Comparison of ENCODE assay signal across 17 cellular contexts in the genomic region with DNA sequence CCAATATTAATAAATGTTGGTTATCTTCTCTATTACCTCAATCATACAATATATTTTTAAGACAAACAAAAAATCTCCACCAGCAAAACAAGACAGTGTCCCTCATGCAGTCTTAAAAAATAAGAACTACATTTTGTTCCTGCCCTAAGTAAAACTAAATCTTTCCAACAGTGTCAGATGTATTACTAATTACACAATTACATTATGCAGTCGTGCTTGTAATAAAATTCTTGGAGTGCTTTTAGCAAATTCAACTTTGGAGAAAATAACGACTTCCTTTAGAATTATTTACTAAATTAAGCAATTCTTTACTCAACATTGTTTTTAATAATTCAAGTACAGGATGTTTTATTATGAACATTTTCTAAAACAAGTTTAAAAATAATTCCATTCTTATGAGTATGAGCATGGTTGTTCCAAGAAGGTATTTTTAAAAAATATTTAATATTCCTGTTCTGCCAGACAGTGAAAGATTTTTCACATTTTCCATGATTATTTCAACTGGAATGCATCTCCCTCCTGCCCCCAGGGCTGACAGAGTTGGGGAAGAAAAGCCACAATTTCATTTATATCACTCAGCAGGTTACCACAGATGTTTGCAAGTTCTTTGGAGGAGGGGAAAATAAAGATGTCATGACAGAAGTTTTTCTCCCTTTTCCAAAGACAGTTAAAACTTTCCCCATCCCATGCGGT.
DNase-seq lines count a peak whose midpoint lies in the region; ATAC-seq and TF ChIP-seq lines count a peak whose summit lies in the region.
"Had no signal": no experiment of that assay in that cellular context is flagged by ENCODE, and none has a peak within 500 bp of the region (broad histone marks: within the 10 kb centered on the region; RNA-seq: fewer than 3 reads in every experiment).

No MANE protein-coding gene starts in this region.

- TF ChIP-seq POLR2A in esophagus muscularis mucosa (IDR thresholded peaks at IDR 0.05; ENCODE audit: low read depth): no peak

- peaks cover 79% of the 10 kb centered on the region for H3K4me1 Mint-ChIP-seq in osteocyte (ENCODE audit: unreplicated experiment)

- H2AFZ ChIP-seq in Karpas-422 (ENCODE audit: low read length): no peak overlapping the region

- H3K4me1 ChIP-seq in RWPE2 (ENCODE audit: insufficient read depth, poor library complexity, severe bottlenecking) (peaks cover 41% of the 10 kb centered on the region), esophagus muscularis mucosa (peaks cover 0 to 13% (median 3%) of the 10 kb centered on the region in 4 donors), Karpas-422 (ENCODE audit: low read length) (peaks cover 14% of the 10 kb centered on the region)
- H3K4me1 ChIP-seq: adrenal gland, uterus had no signal

- H3K9ac ChIP-seq in Karpas-422 (ENCODE audit: low read length): no peak overlapping the region

- H3K9me3 ChIP-seq in RWPE2 (ENCODE audit: severe bottlenecking) (no peaks in the 10 kb centered on the region), esophagus muscularis mucosa (no peaks in the 10 kb centered on the region), Karpas-422 (ENCODE audit: low read length) (no peaks in the 10 kb centered on the region)
- H3K9me3 ChIP-seq: adrenal gland, uterus had no signal

- peaks cover 2% of the 10 kb centered on the region for H3K36me3 Mint-ChIP-seq in osteocyte (ENCODE audit: unreplicated experiment)
- H3K36me3 Mint-ChIP-seq: CD14-positive monocyte had no signal

- TF ChIP-seq CTCF in AG09319 (IDR thresholded peaks at IDR 0.05; ENCODE audit: low read depth, low read length) (no peak), RWPE2 (IDR thresholded peaks at IDR 0.05; ENCODE audit: poor library complexity, severe bottlenecking) (no peak), esophagus muscularis mucosa (IDR thresholded peaks at IDR 0.05) (no peak), osteocyte (IDR thresholded peaks at IDR 0.05) (no peak)

- DNase-seq in AG09319 (ENCODE audit: extremely low read depth, low read depth) (peak; percentile 40), RWPE2 (ENCODE audit: low spot score) (peak; percentile 77), esophagus muscularis mucosa (ENCODE audit: extremely low spot score) (no peak), osteocyte (ENCODE audit: extremely low spot score, unreplicated experiment) (peak; percentile 91), DMS53 (lab: John Stamatoyannopoulos, UW) (no peak), Karpas-422 (no peak), posterior vena cava (ENCODE audit: low spot score) (no peak)
- DNase-seq: adrenal gland, GF-D8, islet precursor cell, NCI-H2171, uterus had no signal

- H3K4me2 ChIP-seq in Karpas-422 (ENCODE audit: low read depth, low read length, poor library complexity, severe bottlenecking): no peak overlapping the region

- no peaks in the 10 kb centered on the region for H3K9me2 ChIP-seq in Karpas-422 (replicated peaks; ENCODE audit: insufficient read depth, low read length)

- H3K27me3 ChIP-seq in RWPE2 (ENCODE audit: insufficient read depth, poor library complexity, severe bottlenecking): no peaks in the 10 kb centered on the region
- no peaks in the 10 kb centered on the region for H3K27me3 ChIP-seq in esophagus muscularis mucosa
- H3K27me3 ChIP-seq in Karpas-422 (ENCODE audit: low read length): no peaks in the 10 kb centered on the region
- H3K27me3 ChIP-seq: adrenal gland, uterus had no signal

- intact Hi-C loops in esophagus muscularis mucosa (cut with DNase I): no loop called here
- intact Hi-C loops in posterior vena cava (cut with DNase I): no loop called here

- H3K4me3 ChIP-seq in RWPE2 (ENCODE audit: severe bottlenecking) (no peak overlapping the region), esophagus muscularis mucosa (no peak overlapping the region), Karpas-422 (ENCODE audit: low read length) (no peak overlapping the region)
- H3K4me3 ChIP-seq: adrenal gland, uterus had no signal

- TF ChIP-seq EP300 in esophagus muscularis mucosa (IDR thresholded peaks at IDR 0.05): no peak

- H3K79me2 ChIP-seq in Karpas-422 (ENCODE audit: low read length): no peaks in the 10 kb centered on the region

- H3K27ac Mint-ChIP-seq in osteocyte (ENCODE audit: unreplicated experiment): peak overlapping the region; percentile 95
- H3K27ac Mint-ChIP-seq: CD14-positive monocyte, nephron had no signal

- WGBS in esophagus muscularis mucosa: 39% methylated on average over 3 of the region's 3 CpGs

- H3K4me3 Mint-ChIP-seq in osteocyte (ENCODE audit: unreplicated experiment): no peak overlapping the region
- H3K4me3 Mint-ChIP-seq: CD14-positive monocyte, nephron had no signal

- H4K20me1 ChIP-seq in Karpas-422 (ENCODE audit: insufficient read depth, low read depth, low read length): no peaks in the 10 kb centered on the region

- peaks cover 6% of the 10 kb centered on the region for H3K9me3 Mint-ChIP-seq in osteocyte (ENCODE audit: unreplicated experiment)
- H3K9me3 Mint-ChIP-seq: nephron had no signal

- ATAC-seq in RWPE2 (ENCODE audit: low read depth): peak; percentile 86
- ATAC-seq in GM21423 (IDR thresholded peaks at IDR 0.05; ENCODE audit: unreplicated experiment): no peak
- ATAC-seq: Panc1 had no signal

- H3K36me3 ChIP-seq in RWPE2 (ENCODE audit: low read depth) (no peaks in the 10 kb centered on the region), esophagus muscularis mucosa (no peaks in the 10 kb centered on the region), Karpas-422 (ENCODE audit: insufficient read depth, low read length) (no peaks in the 10 kb centered on the region)
- H3K36me3 ChIP-seq: adrenal gland, uterus had no signal

- H3K27me3 Mint-ChIP-seq in osteocyte (ENCODE audit: unreplicated experiment): no peaks in the 10 kb centered on the region

- H3K27ac ChIP-seq in RWPE2 (ENCODE audit: poor library complexity, severe bottlenecking): peak overlapping the region; percentile 99
- peak overlapping the region; percentile 33 to 66 (median 48) for H3K27ac ChIP-seq in esophagus muscularis mucosa (replicated peaks in 1 of 4)
- no peak overlapping the region for H3K27ac ChIP-seq in Karpas-422 (ENCODE audit: low read length)
- H3K27ac ChIP-seq: epithelial cell of prostate had no signal

Comparison
In these comparisons a context has a peak if more than half of its experiments do, and no peak if none do; other contexts are left out.
1. DNase-seq: peak in AG09319 (single experiment), RWPE2 (single experiment) and osteocyte (single experiment); none in esophagus muscularis mucosa (single experiment), DMS53 (single experiment), Karpas-422 (single experiment) and posterior vena cava (single experiment).